In the genomic region with DNA sequence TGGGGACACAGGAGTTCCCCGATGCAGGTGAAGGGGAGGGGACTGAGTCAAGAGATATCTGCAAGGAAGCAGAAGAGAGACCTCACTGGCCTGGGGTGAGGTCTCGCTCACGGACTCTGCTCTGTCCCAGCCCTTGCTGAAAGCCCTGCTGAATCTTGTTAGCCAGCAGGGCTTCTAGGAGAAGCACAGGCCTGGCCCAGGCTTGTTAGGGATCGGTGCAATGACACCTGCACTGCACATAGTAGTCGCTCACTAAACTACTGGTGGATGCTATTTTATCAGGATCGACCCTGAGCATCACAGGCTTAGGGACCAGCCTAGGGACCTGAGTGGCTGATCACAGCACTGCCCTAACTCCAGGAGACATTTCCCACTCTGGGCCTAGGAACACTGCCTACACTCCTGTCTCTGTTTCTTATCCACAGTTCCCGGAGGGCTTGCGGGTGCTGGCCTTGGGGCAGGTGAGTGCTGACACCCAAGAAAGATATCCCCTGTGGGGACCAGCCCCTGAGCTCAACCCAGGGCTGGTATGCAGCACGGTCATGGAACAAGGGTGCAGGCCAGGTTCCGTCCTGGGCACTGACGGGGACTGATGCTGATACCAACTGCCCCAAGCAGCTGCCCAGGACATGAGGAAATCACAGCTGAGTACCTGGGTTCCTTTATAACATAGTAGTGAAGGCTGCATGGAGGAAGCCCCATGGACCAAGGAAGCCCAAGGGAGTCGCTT, we compare ENCODE assay signal across 19 cellular contexts. TPM values are rescaled to one million over a fixed set of nuclear protein-coding genes. Genes with fewer than 3 reads are reported as not detected.
A peak's percentile ranks its signal among the peaks of the same experiment; 100 is the strongest.
DNase-seq lines count a peak whose midpoint lies in the region; ATAC-seq and TF ChIP-seq lines count a peak whose summit lies in the region.
"Had no signal": no experiment of that assay in that cellular context is flagged by ENCODE, and none has a peak within 500 bp of the region (broad histone marks: within the 10 kb centered on the region; RNA-seq: fewer than 3 reads in every experiment).

No MANE protein-coding gene starts in this region.

- peaks cover 4% of the 10 kb centered on the region; the same call in 1 of the 2 replicates for H3K4me1 ChIP-seq in Panc1 (ENCODE audit: control insufficient read depth, insufficient read depth, low read length)
- H3K4me1 ChIP-seq in neuronal stem cell (ENCODE audit: control insufficient read depth in 2 of 2, insufficient read depth in 1 of 2, low read depth in 1 of 2, low read length in 2 of 2) = peaks cover 13% of the 10 kb centered on the region in 2 donors
- peaks cover 65% of the 10 kb centered on the region for H3K4me1 ChIP-seq in vagina

- no TSS peak for BruUV-seq in Panc1 (replicated peaks; lab: Mats Ljungman, UMichigan)

- 0 out of 2 replicates have a peak, but pooled peaks have one; percentile 21 for ATAC-seq in Panc1
- ATAC-seq in GM21423 (IDR thresholded peaks at IDR 0.05; ENCODE audit: unreplicated experiment) = no peak
- ATAC-seq in HG03039 (IDR thresholded peaks at IDR 0.05; ENCODE audit: unreplicated experiment) = no peak

- no CpG with 5 or more reads among the region's 12 CpGs for WGBS in neuronal stem cell (ENCODE audit: extremely low coverage in 2 of 2, insufficient read length in 2 of 2, insufficient replicate concordance in 1 of 2), 2 donors

- no peak overlapping the region for H4K8ac ChIP-seq in neuronal stem cell (ENCODE audit: low read depth, low read length)

- H2BK15ac ChIP-seq in neuronal stem cell (ENCODE audit: low read length) = peak overlapping the region; percentile 14

- peaks cover 38% of the 10 kb centered on the region for H3K4me1 Mint-ChIP-seq in chondrocyte (ENCODE audit: low read depth)

- no peak for TF ChIP-seq POLR2A in vagina (IDR thresholded peaks at IDR 0.05)

- no peak overlapping the region for H3K27ac ChIP-seq in Panc1 (ENCODE audit: low read length)
- no peak overlapping the region for H3K27ac ChIP-seq in neuronal stem cell (replicated peaks; ENCODE audit: low read length)
- peak overlapping the region; percentile 68 for H3K27ac ChIP-seq in vagina
- H3K27ac ChIP-seq: C4-2B had no signal

- TF ChIP-seq CTCF in Panc1 (IDR thresholded peaks at IDR 0.05) (no peak), chondrocyte (IDR thresholded peaks at IDR 0.05) (no peak), vagina (IDR thresholded peaks at IDR 0.05) (no peak)

- H2BK12ac ChIP-seq in neuronal stem cell (ENCODE audit: low read length) = no peak overlapping the region

- no peaks in the 10 kb centered on the region for H3K9me3 Mint-ChIP-seq in chondrocyte (ENCODE audit: low read depth)
- H3K9me3 Mint-ChIP-seq: H9 had no signal

- in situ Hi-C loops in Panc1 (cut with HindIII; ENCODE audit: low pct_unique_long_range_greater_than_20kb, low sequenced_read_pairs) = no loop called here

- peaks cover 57% of the 10 kb centered on the region for H3K36me3 Mint-ChIP-seq in chondrocyte (ENCODE audit: low read depth)

- no peak overlapping the region for H3K9ac ChIP-seq in neuronal stem cell (ENCODE audit: low read depth, low read length, poor library complexity)
- H3K9ac ChIP-seq: SK-N-SH had no signal

- no peak overlapping the region for H3K14ac ChIP-seq in neuronal stem cell (ENCODE audit: low read length)

- CTCF ChIA-PET in Panc1 (lab: Charles Lee) = no interaction called here

- H3K23ac ChIP-seq in neuronal stem cell (ENCODE audit: low read depth, low read length, poor library complexity) = no peak overlapping the region

- H3K9me3 ChIP-seq in Panc1 (ENCODE audit: control insufficient read depth, insufficient read depth, low read depth, low read length) (no peaks in the 10 kb centered on the region), neuronal stem cell (replicated peaks in 1 of 2; ENCODE audit: control insufficient read depth in 2 of 2, insufficient read depth in 1 of 2, low read depth in 1 of 2, low read length in 2 of 2) (no peaks in the 10 kb centered on the region), vagina (no peaks in the 10 kb centered on the region)
- H3K9me3 ChIP-seq: SK-N-SH had no signal

- H2BK5ac ChIP-seq in neuronal stem cell (ENCODE audit: low read length) = no peak overlapping the region

- H2AFZ ChIP-seq in neuronal stem cell (ENCODE audit: low read length) = no peak overlapping the region

- H3K4me2 ChIP-seq in neuronal stem cell (ENCODE audit: insufficient read depth, low read length, poor library complexity, severe bottlenecking) = no peak overlapping the region
- H3K4me2 ChIP-seq: SK-N-SH had no signal

- no peak overlapping the region for H4K91ac ChIP-seq in neuronal stem cell (ENCODE audit: low read depth, low read length, poor library complexity)

- DNase-seq in Panc1 (ENCODE audit: low read depth, low spot score) (no peak), chondrocyte (ENCODE audit: low spot score) (no peak), neuronal stem cell (ENCODE audit: low spot score) (no peak), vagina (ENCODE audit: extremely low spot score in 2 of 2) (no peak), DMS79 (lab: John Stamatoyannopoulos, UW) (no peak)
- DNase-seq: AML-193, DMS79 treated with DMSO at 0.1 percent for 48 hours, H9, Kasumi-1, NCI-H1092 treated with DMSO at 0.1 percent for 48 hours, NCI-H2107, NCI-H510A, NCI-H748 treated with DMSO at 0.1 percent for 48 hours, SHP77 treated with DMSO at 0.1 percent for 48 hours, SK-N-SH had no signal

- no peaks in the 10 kb centered on the region for H3K79me1 ChIP-seq in neuronal stem cell (ENCODE audit: low read depth, low read length)

- POLR2A ChIA-PET in Panc1 (lab: Charles Lee) = no interaction called here

- no peaks in the 10 kb centered on the region for H3K27me3 Mint-ChIP-seq in chondrocyte (ENCODE audit: low read depth)

- H3K36me3 ChIP-seq in Panc1 (ENCODE audit: control insufficient read depth, insufficient read depth, low read length) (no peaks in the 10 kb centered on the region), neuronal stem cell (replicated peaks in 1 of 2; ENCODE audit: control insufficient read depth in 2 of 2, insufficient read depth in 2 of 2, low read length in 2 of 2) (no peaks in the 10 kb centered on the region), vagina (peaks cover 0 to 16% of the 10 kb centered on the region in 2 donors)

- no peak overlapping the region for H2AK5ac ChIP-seq in neuronal stem cell (ENCODE audit: low read depth, low read length)

- H3K4me3 Mint-ChIP-seq in chondrocyte (ENCODE audit: unreplicated experiment) = no peak overlapping the region

- H3K27me3 ChIP-seq in Panc1 (ENCODE audit: control insufficient read depth, insufficient read depth, low read length) = no peaks in the 10 kb centered on the region
- H3K27me3 ChIP-seq in neuronal stem cell (ENCODE audit: control insufficient read depth in 3 of 3, insufficient read depth in 3 of 3, low read depth in 1 of 3, low read length in 3 of 3) = peaks cover 0 to 19% (median 2%) of the 10 kb centered on the region in 3 experiments
- H3K27me3 ChIP-seq in vagina = no peaks in the 10 kb centered on the region

- H3K4ac ChIP-seq in neuronal stem cell (ENCODE audit: low read length) = no peak overlapping the region

- no peak overlapping the region for H3K18ac ChIP-seq in neuronal stem cell (ENCODE audit: low read length)

- H3K27ac Mint-ChIP-seq in chondrocyte (ENCODE audit: unreplicated experiment) = peak overlapping the region; percentile 90

- no peak overlapping the region for H2BK120ac ChIP-seq in neuronal stem cell (ENCODE audit: low read depth, low read length)

- H3K4me3 ChIP-seq in Panc1 (ENCODE audit: low read depth in 2 of 2, low read length in 2 of 2) (no peak overlapping the region), neuronal stem cell (ENCODE audit: low read length in 2 of 2) (no peak overlapping the region), vagina (no peak overlapping the region)

- intact Hi-C loops in Panc1 (cut with micrococcal nuclease; ENCODE audit: unreplicated experiment) = no loop called here
- intact Hi-C loops in vagina (cut with DNase I) = no loop called here

RNA-seq across cellular contexts. Expression of gene ELN, which starts 13.0 kb away (rescaled TPM):
- total RNA-seq in Panc1 (2021; ENCODE audit: unreplicated experiment) (0.26 TPM), chondrocyte (8,224 to 15,554 TPM (median 15,093 TPM) in 3 replicates), vagina (38.3 TPM)
- polyA plus RNA-seq in Panc1 (2012; ENCODE audit: insufficient read length) = not detected
- 2.9 TPM for polyA plus RNA-seq in neuronal stem cell (2013, experiment 1 of 2)
- polyA plus RNA-seq in neuronal stem cell (2013, experiment 2 of 2) = 3.1 TPM
- total RNA-seq: OCI-LY7 had no signal

RNA-seq across cellular contexts. Expression of gene LIMK1, which starts 42.6 kb away (rescaled TPM):
- total RNA-seq in Panc1 (2021; ENCODE audit: unreplicated experiment) = 59.6 TPM
- 83.9 TPM for polyA plus RNA-seq in Panc1 (2012; ENCODE audit: insufficient read length)
- 39.1 to 46.5 TPM (median 41.5 TPM) in 3 replicates for total RNA-seq in chondrocyte
- polyA plus RNA-seq in neuronal stem cell (2013, experiment 1 of 2) = 62.3 TPM
- 60.7 TPM for polyA plus RNA-seq in neuronal stem cell (2013, experiment 2 of 2)
- 28.2 TPM for total RNA-seq in vagina

Comparison
In these comparisons a context has a peak if more than half of its experiments do, and no peak if none do; other contexts are left out.
1. RNA of gene ELN, which starts 13.0 kb away (total RNA-seq): 8,224 to 15,554 TPM in chondrocyte; 38.3 TPM in vagina (single experiment) and 0.26 TPM in Panc1 (single experiment); every median in the first group is over 100 times any median in the second.